In genomic region chr2:100320547-100321180, GRCh38 we compare ENCODE assay signal across 9 cellular contexts. TPM values are rescaled to one million over a fixed set of nuclear protein-coding genes. Genes with fewer than 3 reads are reported as not detected.
DNase-seq lines count a peak whose midpoint lies in the region; ATAC-seq and TF ChIP-seq lines count a peak whose summit lies in the region.
"Had no signal": no experiment of that assay in that cellular context is flagged by ENCODE, and none has a peak within 500 bp of the region (broad histone marks: within the 10 kb centered on the region; RNA-seq: fewer than 3 reads in every experiment).

No MANE protein-coding gene starts in this region.

- no peak overlapping the region for H3K27ac Mint-ChIP-seq in GM23338
- H3K27ac Mint-ChIP-seq: dendritic cell treated with granulocyte-macrophage colony-stimulating factor and Interleukin-4, amounts not matched to agents 40 ng/mL and 50 ng/mL, for 4 days had no signal

- intact Hi-C loops in PC-3 (cut with micrococcal nuclease), result loop anchor here (5.0 kb wide), 1 partner anchor 38 kb away; no protein-coding TSS in a partner anchor
- intact Hi-C loops in left cardiac atrium (cut with DNase I), result no loop called here

- ATAC-seq in GM23338 (peak; percentile 46), PC-3 (peak; percentile 36), left cardiac atrium (peak; percentile 51 to 67), HG03439 (IDR thresholded peaks at IDR 0.05; ENCODE audit: unreplicated experiment) (no peak)

- H3K4me2 ChIP-seq in GM23338 (peak overlapping the region; percentile 83), PC-3 (ENCODE audit: low read length) (peak overlapping the region; percentile 69)

- H4K20me1 ChIP-seq in GM23338 (replicated peaks; ENCODE audit: insufficient read depth) (no peaks in the 10 kb centered on the region), PC-3 (ENCODE audit: low read length) (no peaks in the 10 kb centered on the region)

- CTCF ChIA-PET in PC-3 (lab: Charles Lee), result interaction anchor here (0.7 to 1.4 kb wide), 2 partner anchors 58 to 122 kb away, joined by 3 to 4 read pairs; no protein-coding TSS in a partner anchor

- peaks cover 22% of the 10 kb centered on the region for H3K36me3 Mint-ChIP-seq in GM23338 (ENCODE audit: low read depth)

- peaks cover 12% of the 10 kb centered on the region; the same call in 1 of the 2 replicates for H3K36me3 ChIP-seq in GM23338 (ENCODE audit: insufficient read depth)
- no peaks in the 10 kb centered on the region for H3K36me3 ChIP-seq in PC-3 (ENCODE audit: low read depth, low read length)

- peaks cover 63% of the 10 kb centered on the region for H3K27me3 ChIP-seq in GM23338 (ENCODE audit: insufficient read depth)
- peaks cover 52% of the 10 kb centered on the region for H3K27me3 ChIP-seq in PC-3 (ENCODE audit: low read length)

- no TSS peak for BruUV-seq in PC-3 (replicated peaks; lab: Mats Ljungman, UMichigan)

- peak overlapping the region; percentile 65 for H3K4me3 Mint-ChIP-seq in GM23338
- H3K4me3 Mint-ChIP-seq: dendritic cell treated with granulocyte-macrophage colony-stimulating factor and Interleukin-4, amounts not matched to agents 40 ng/mL and 50 ng/mL, for 4 days had no signal

- no peak for TF ChIP-seq CTCF in GM23338 (conservative IDR thresholded peaks at IDR 0.05; ENCODE audit: low read depth in 2 of 2)
- TF ChIP-seq CTCF in PC-3 (conservative IDR thresholded peaks at IDR 0.05; ENCODE audit: low read depth, low read length), result no peak

- H3K4me1 Mint-ChIP-seq in GM23338, result peaks cover 2% of the 10 kb centered on the region; the same call in 1 of the 3 replicates

- H3K27me3 Mint-ChIP-seq in GM23338 (ENCODE audit: insufficient read depth, low read depth, poor library complexity), result peaks cover 35% of the 10 kb centered on the region

- POLR2A ChIA-PET in PC-3 (lab: Charles Lee; ENCODE audit: unreplicated experiment), result no interaction called here

- H2AFZ ChIP-seq in GM23338 (peak overlapping the region; percentile 68; the same call in 1 of the 2 replicates), PC-3 (ENCODE audit: low read length) (peak overlapping the region; percentile 63)

- H3F3A ChIP-seq in GM23338 (replicated peaks; ENCODE audit: low read depth) (no peaks in the 10 kb centered on the region), PC-3 (ENCODE audit: low read length, unreplicated experiment) (no peaks in the 10 kb centered on the region)

- H3K9me2 ChIP-seq in GM23338 (ENCODE audit: insufficient read depth) (no peaks in the 10 kb centered on the region), PC-3 (replicated peaks; ENCODE audit: low read length) (no peaks in the 10 kb centered on the region)

- H3K27ac ChIP-seq in GM23338 (ENCODE audit: low read depth) (no peak overlapping the region), PC-3 (ENCODE audit: low read length) (no peak overlapping the region)

- no peak overlapping the region for H3K9ac ChIP-seq in PC-3 (ENCODE audit: low read length)

- H3K9me3 ChIP-seq in PC-3 (ENCODE audit: low read length), result 0 out of 2 replicates have a peak, but pooled peaks cover 5% of the 10 kb centered on the region

- DNase-seq in GM23338 (ENCODE audit: low spot score) (no peak), PC-3 (peak; percentile 37), left cardiac atrium (no peak), putamen (ENCODE audit: low spot score) (peak; percentile 53), SKM-1 treated with dmso at 0.1 percent for 144 hours (lab: John Stamatoyannopoulos, UW; ENCODE audit: unreplicated experiment) (no peak), activated gamma-delta T cell treated with Interleukin-2 at 50 U/mL for 16 hours (no peak), NOMO-1 treated with DMSO at 0.1 percent for 48 hours (lab: John Stamatoyannopoulos, UW; ENCODE audit: unreplicated experiment) (no peak)

- H3K79me2 ChIP-seq in GM23338 (replicated peaks; ENCODE audit: insufficient read depth) (no peaks in the 10 kb centered on the region), PC-3 (ENCODE audit: low read length) (no peaks in the 10 kb centered on the region)

- no peaks in the 10 kb centered on the region for H3K4me1 ChIP-seq in GM23338 (ENCODE audit: insufficient read depth)
- no peaks in the 10 kb centered on the region; the same call in 1 of the 2 replicates for H3K4me1 ChIP-seq in PC-3 (ENCODE audit: insufficient read depth, low read length)

- H3K4me3 ChIP-seq in GM23338, result peak overlapping the region; percentile 54
- peak overlapping the region; percentile 63 for H3K4me3 ChIP-seq in PC-3 (ENCODE audit: low read length)

- peaks cover 32% of the 10 kb centered on the region for H3K9me3 Mint-ChIP-seq in GM23338

TF ChIP-seq in GM23338, 12 proteins besides CTCF, POLR2A, EP300 and RAD21:
- TF ChIP-seq NANOG (IDR thresholded peaks at IDR 0.05; ENCODE audit: borderline replicate concordance) (no peak), REST (IDR thresholded peaks at IDR 0.05; ENCODE audit: unreplicated experiment) (no peak), ZNF114 (CRISPR knock-in tag; IDR thresholded peaks at IDR 0.05) (no peak), ETS1 (IDR thresholded peaks at IDR 0.05) (no peak), ZNF331 (CRISPR knock-in tag; IDR thresholded peaks at IDR 0.05; ENCODE audit: low read depth) (no peak)

RNA-seq across cellular contexts. Expression of gene LONRF2, which starts 1.6 kb away (rescaled TPM):
- total RNA-seq in GM23338 (2014; rRNA removed; shearing (Covaris generic)), result 0.24 and 0.35 TPM in 2 replicates
- polyA plus RNA-seq in GM23338 (2016; fragmentation: Nextera tagmentation; extraction: Ambion mirVana), result 0.03 and 0.05 TPM in 2 replicates
- total RNA-seq in PC-3 (2014; rRNA removed) (1.1 and 1.3 TPM in 2 replicates), left cardiac atrium (10 to 100 TPM; 12.8 to 13.5 TPM)

Comparison
In these comparisons a context has a peak if more than half of its experiments do, and no peak if none do; other contexts are left out.
1. DNase-seq: peak in PC-3 (single experiment) and putamen (single experiment); none in GM23338 (single experiment), left cardiac atrium (single experiment), SKM-1 treated with dmso at 0.1 percent for 144 hours (single experiment), activated gamma-delta T cell treated with Interleukin-2 at 50 U/mL for 16 hours (single experiment) and NOMO-1 treated with DMSO at 0.1 percent for 48 hours (single experiment).